ENCODE assay signal across 18 cellular contexts in genomic region chr1:232385221-232385620, GRCh38.
DNase-seq lines count a peak whose midpoint lies in the region; ATAC-seq, FAIRE-seq and TF ChIP-seq lines count a peak whose summit lies in the region.
"Had no signal": no experiment of that assay in that cellular context is flagged by ENCODE, and none has a peak within 500 bp of the region (broad histone marks: within the 10 kb centered on the region; RNA-seq: fewer than 3 reads in every experiment).

No MANE protein-coding gene starts in this region.

- no peak overlapping the region for H3K27ac ChIP-seq in foreskin keratinocyte
- H3K27ac ChIP-seq: gastroesophageal sphincter, stomach had no signal

- H3K27me3 ChIP-seq in foreskin keratinocyte, result no peaks in the 10 kb centered on the region
- H3K27me3 ChIP-seq: gastroesophageal sphincter, stomach had no signal

- no peaks in the 10 kb centered on the region for H3K4me1 ChIP-seq in foreskin keratinocyte
- H3K4me1 ChIP-seq: gastroesophageal sphincter, stomach had no signal

- H3K4me3 ChIP-seq in skeletal muscle cell (ENCODE audit: low read depth, low read length), result no peak overlapping the region
- H3K4me3 ChIP-seq: gastroesophageal sphincter, stomach had no signal

- no peak for TF ChIP-seq POLR2A in H54 (IDR thresholded peaks at IDR 0.05; ENCODE audit: low read depth, low read length)

- peak; percentile 74 for ATAC-seq in foreskin keratinocyte
- ATAC-seq in activated CD4-positive, CD25-positive, alpha-beta regulatory T cell treated with anti-CD3 and anti-CD28 coated beads, Interleukin-2, amount 50 U/mL, for 24 hours, result no peak
- ATAC-seq: activated T-cell treated with anti-CD3 and anti-CD28 coated beads, Interleukin-2, amount 50 U/mL, for 4 hours; gastroesophageal sphincter; left lobe of liver; WTC11 had no signal

- TF ChIP-seq CTCF in foreskin keratinocyte (conservative IDR thresholded peaks at IDR 0.05), result no peak

- FAIRE-seq in H54 (lab: Jason Lieb, UNC), result peak; percentile 6
- FAIRE-seq: GM12892 had no signal

- DNase-seq in H54 (ENCODE audit: insufficient read length, low spot score), result peak; percentile 78
- peak; percentile 81 for DNase-seq in amniotic epithelial cell (ENCODE audit: low read depth)
- DNase-seq in foreskin keratinocyte, result peak in 1 of 2 donors; percentile 30
- peak; percentile 30 for DNase-seq in skeletal muscle cell (ENCODE audit: low read depth)
- DNase-seq in cerebellar nuclear complex (lab: John Stamatoyannopoulos, UW), result no peak
- DNase-seq in stimulated activated CD4-positive, alpha-beta T cell treated with anti-CD3 and anti-CD28 coated beads, Interleukin-4, amount 100 ng/mL, for 1 hour, result no peak
- DNase-seq in ecto neural progenitor cell (ENCODE audit: low spot score), result no peak
- DNase-seq: activated T-cell treated with anti-CD3 and anti-CD28 coated beads, Interleukin-2, amount 50 U/mL, for 4 hours; NCI-H1048; NCI-H524; SHP77; stimulated activated CD4-positive, alpha-beta T cell treated with anti-CD3 and anti-CD28 coated beads, Interleukin-2, amount 100 ng/mL, for 48 hours; stomach had no signal

Comparison
In these comparisons a context has a peak if more than half of its experiments do, and no peak if none do; other contexts are left out.
1. DNase-seq: peak in H54 (single experiment), amniotic epithelial cell (single experiment) and skeletal muscle cell (single experiment); none in cerebellar nuclear complex (0 of 2), stimulated activated CD4-positive, alpha-beta T cell treated with anti-CD3 and anti-CD28 coated beads, Interleukin-4, amount 100 ng/mL, for 1 hour (single experiment) and ecto neural progenitor cell (single experiment).